In genomic region chr14:26598081-26598671, GRCh38 we compare ENCODE assay signal across 8 cellular contexts. TPM values are rescaled to one million over a fixed set of nuclear protein-coding genes. Genes with fewer than 3 reads are reported as not detected.
DNase-seq lines count a peak whose midpoint lies in the region; ATAC-seq, FAIRE-seq and TF ChIP-seq lines count a peak whose summit lies in the region.

No MANE protein-coding gene starts in this region.

- no peak overlapping the region for H3K27ac Mint-ChIP-seq in T-helper 17 cell
- H3K27ac Mint-ChIP-seq in activated naive CD4-positive, alpha-beta T cell treated with anti-CD3 and anti-CD28 coated beads for 36 hours: no peak overlapping the region

- intact Hi-C loops in testis (cut with DNase I; ENCODE audit: low total_unique reads): no loop called here
- intact Hi-C loops in activated naive CD4-positive, alpha-beta T cell treated with anti-CD3 and anti-CD28 coated beads for 36 hours (cut with micrococcal nuclease): no loop called here

- H3K9me3 Mint-ChIP-seq in activated naive CD4-positive, alpha-beta T cell treated with anti-CD3 and anti-CD28 coated beads for 36 hours: peaks cover 5% of the 10 kb centered on the region

- ATAC-seq in T-helper 17 cell: peak; percentile 37
- ATAC-seq in HG03139 (IDR thresholded peaks at IDR 0.05; ENCODE audit: unreplicated experiment): no peak

- TF ChIP-seq CTCF in epithelial cell of esophagus (IDR thresholded peaks at IDR 0.05; ENCODE audit: insufficient read depth, low read depth, low read length, missing control alignments) (no peak), testis (IDR thresholded peaks at IDR 0.05) (no peak)

- TF ChIP-seq POLR2A in GM12891 (IDR thresholded peaks at IDR 0.05; ENCODE audit: low read depth, low read length) (no peak), testis (IDR thresholded peaks at IDR 0.05) (no peak)

- H3K4me3 ChIP-seq in epithelial cell of esophagus (ENCODE audit: low read length) (peak overlapping the region; percentile 46), testis (peak overlapping the region; percentile 69 to 78)

- H3K27me3 Mint-ChIP-seq in T-helper 17 cell: peaks cover 6% of the 10 kb centered on the region
- peaks cover 37% of the 10 kb centered on the region for H3K27me3 Mint-ChIP-seq in activated naive CD4-positive, alpha-beta T cell treated with anti-CD3 and anti-CD28 coated beads for 36 hours (ENCODE audit: low read depth)

- no peaks in the 10 kb centered on the region for H3K4me1 Mint-ChIP-seq in T-helper 17 cell
- H3K4me1 Mint-ChIP-seq in activated naive CD4-positive, alpha-beta T cell treated with anti-CD3 and anti-CD28 coated beads for 36 hours (ENCODE audit: low read depth): peaks cover 2% of the 10 kb centered on the region

- peaks cover 4% of the 10 kb centered on the region for H3K4me1 ChIP-seq in testis

- FAIRE-seq in GM12891 (lab: Jason Lieb, UNC): no peak

- H3K9me3 ChIP-seq in T-helper 17 cell (ENCODE audit: control insufficient read depth, low read length, poor library complexity, severe bottlenecking): no peaks in the 10 kb centered on the region
- no peaks in the 10 kb centered on the region for H3K9me3 ChIP-seq in testis

- H3K4me3 Mint-ChIP-seq in T-helper 17 cell: peak overlapping the region; percentile 31
- H3K4me3 Mint-ChIP-seq in activated naive CD4-positive, alpha-beta T cell treated with anti-CD3 and anti-CD28 coated beads for 36 hours: no peak overlapping the region

- H3K36me3 Mint-ChIP-seq in T-helper 17 cell (ENCODE audit: low read depth): no peaks in the 10 kb centered on the region
- peaks cover 3% of the 10 kb centered on the region for H3K36me3 Mint-ChIP-seq in activated naive CD4-positive, alpha-beta T cell treated with anti-CD3 and anti-CD28 coated beads for 36 hours (ENCODE audit: low read depth)

- WGBS in testis, 2 donors: 0 to 3% methylated on average over 5 to 53 of the region's 54 CpGs

- CTCF ChIA-PET in activated naive CD4-positive, alpha-beta T cell treated with anti-CD3 and anti-CD28 coated beads for 36 hours (lab: Charles Lee): no interaction called here

- DNase-seq in GM12891 (ENCODE audit: insufficient read length, low spot score) (peak; percentile 27), NCI-H1092 treated with DMSO at 0.1 percent for 48 hours (lab: John Stamatoyannopoulos, UW) (peak; percentile 99), T-helper 17 cell (no peak), epithelial cell of esophagus (ENCODE audit: low read depth) (peak; percentile 14), medulla oblongata (ENCODE audit: extremely low spot score) (peak; percentile 97), testis (peak; percentile 95)
- no peak for DNase-seq in activated naive CD4-positive, alpha-beta T cell treated with anti-CD3 and anti-CD28 coated beads for 36 hours

- no peaks in the 10 kb centered on the region for H3K27me3 ChIP-seq in testis

- peak overlapping the region; percentile 82 to 91 for H3K27ac ChIP-seq in testis

- no peaks in the 10 kb centered on the region for H3K36me3 ChIP-seq in testis (ENCODE audit: low read depth, missing control alignments)

TF ChIP-seq in GM12891, 5 proteins besides CTCF, POLR2A, EP300 and RAD21:
- TF ChIP-seq TAF1 (IDR thresholded peaks at IDR 0.05; ENCODE audit: low read depth, low read length) (no peak), PAX5 (IDR thresholded peaks at IDR 0.05; ENCODE audit: insufficient read depth, low read length, severe bottlenecking) (no peak), POU2F2 (IDR thresholded peaks at IDR 0.05; ENCODE audit: low read depth, low read length) (no peak), POLR2AphosphoS5 (IDR thresholded peaks at IDR 0.05; ENCODE audit: low read depth, low read length) (no peak), SPI1 (IDR thresholded peaks at IDR 0.05; ENCODE audit: low read depth, low read length) (no peak)

RNA-seq across cellular contexts. Expression of gene NOVA1, which starts 0.3 kb away (rescaled TPM):
- 0.03 TPM for polyA plus RNA-seq in GM12891 (2012; ENCODE audit: low read depth, missing spikeins)
- total RNA-seq in T-helper 17 cell (under 1 TPM in 1 of 2 donors, not detected in 1; 0.16 TPM), testis (10 to 100 TPM; 15.0 to 22.3 TPM)
- 15.5 TPM for polyA plus RNA-seq in testis (ENCODE audit: insufficient read depth, low read depth, low replicate concordance)
- not detected for total RNA-seq in activated naive CD4-positive, alpha-beta T cell treated with anti-CD3 and anti-CD28 coated beads for 36 hours

Comparison
In these comparisons a context has a peak if more than half of its experiments do, and no peak if none do; other contexts are left out.
1. DNase-seq: peak in GM12891 (single experiment), NCI-H1092 treated with DMSO at 0.1 percent for 48 hours (single experiment), epithelial cell of esophagus (single experiment), medulla oblongata (single experiment) and testis (single experiment); none in T-helper 17 cell (0 of 3) and activated naive CD4-positive, alpha-beta T cell treated with anti-CD3 and anti-CD28 coated beads for 36 hours (single experiment).
2. RNA of gene NOVA1, which starts 0.3 kb away (total RNA-seq): 15.0 to 22.3 TPM in testis; 0.16 TPM in T-helper 17 cell and not detected in activated naive CD4-positive, alpha-beta T cell treated with anti-CD3 and anti-CD28 coated beads for 36 hours; every median in the first group is over 10 times any median in the second.